Comparison of ENCODE assay signal across 8 cellular contexts in genomic region chr16:69179255-69180010, GRCh38. TPM values are rescaled to one million over a fixed set of nuclear protein-coding genes. Genes with fewer than 3 reads are reported as not detected.
DNase-seq lines count a peak whose midpoint lies in the region; ATAC-seq, FAIRE-seq and TF ChIP-seq lines count a peak whose summit lies in the region.

No MANE protein-coding gene starts in this region.

- peaks cover 6 to 9% of the 10 kb centered on the region in 2 donors for H3K4me1 Mint-ChIP-seq in stimulated activated naive B cell treated with anti-CD40 and anti-IgM and Interleukin-4, amounts not matched to agents 10 μg/mL and 1 μg/mL and 100 μg/mL, for 72 hours

- intact Hi-C loops in psoas muscle (cut with DNase I): loop anchor here in 1 of 2 donors (10.0 kb wide), 1 partner anchor 95 kb away; no protein-coding TSS in a partner anchor

- no peaks in the 10 kb centered on the region for H3K9me3 Mint-ChIP-seq in stimulated activated naive B cell treated with anti-CD40 and anti-IgM and Interleukin-4, amounts not matched to agents 10 μg/mL and 1 μg/mL and 100 μg/mL, for 72 hours

- 14 to 17% (median 17%) methylated on average over 7 of the region's 7 CpGs for WGBS in psoas muscle, 3 donors

- no peaks in the 10 kb centered on the region for H3K27me3 Mint-ChIP-seq in stimulated activated naive B cell treated with anti-CD40 and anti-IgM and Interleukin-4, amounts not matched to agents 10 μg/mL and 1 μg/mL and 100 μg/mL, for 72 hours

- H3K4me3 Mint-ChIP-seq in stimulated activated naive B cell treated with anti-CD40 and anti-IgM and Interleukin-4, amounts not matched to agents 10 μg/mL and 1 μg/mL and 100 μg/mL, for 72 hours: no peak overlapping the region

- no peak overlapping the region for H3K4me3 ChIP-seq in psoas muscle

- H3K4me1 ChIP-seq in psoas muscle: peaks cover 20% of the 10 kb centered on the region

- peaks cover 26 to 47% of the 10 kb centered on the region in 2 donors for H3K36me3 Mint-ChIP-seq in stimulated activated naive B cell treated with anti-CD40 and anti-IgM and Interleukin-4, amounts not matched to agents 10 μg/mL and 1 μg/mL and 100 μg/mL, for 72 hours

- TF ChIP-seq POLR2A in GM12891 (IDR thresholded peaks at IDR 0.05; ENCODE audit: low read depth, low read length): no peak

- H3K27ac ChIP-seq in psoas muscle: peak overlapping the region; percentile 56

- H3K27ac Mint-ChIP-seq in stimulated activated naive B cell treated with anti-CD40 and anti-IgM and Interleukin-4, amounts not matched to agents 10 μg/mL and 1 μg/mL and 100 μg/mL, for 72 hours: no peak overlapping the region

- DNase-seq in Daoy (ENCODE audit: low read depth) (peak; percentile 38), OCI-M1 (lab: John Stamatoyannopoulos, UW) (peak; percentile 18), fibroblast of peridontal ligament (ENCODE audit: extremely low read depth) (peak; percentile 98), psoas muscle (peak; percentile 73 to 75), GM12891 (ENCODE audit: insufficient read length, low spot score) (no peak), NCI-H1048 (lab: John Stamatoyannopoulos, UW) (no peak)
- no peak for DNase-seq in stimulated activated naive B cell treated with anti-CD40 and anti-IgM and Interleukin-4, amounts not matched to agents 10 μg/mL and 1 μg/mL and 100 μg/mL, for 72 hours

- no peaks in the 10 kb centered on the region for H3K9me3 ChIP-seq in psoas muscle

- no peak for FAIRE-seq in GM12891 (lab: Jason Lieb, UNC)

- peak; percentile 67 to 90 (median 84) for ATAC-seq in psoas muscle
- ATAC-seq in GM21529 (IDR thresholded peaks at IDR 0.05; ENCODE audit: unreplicated experiment): no peak
- no peak for ATAC-seq in stimulated activated naive B cell treated with anti-CD40 and anti-IgM and Interleukin-4, amounts not matched to agents 10 μg/mL and 1 μg/mL and 100 μg/mL, for 72 hours (replicated peaks)

- H3K27me3 ChIP-seq in psoas muscle (ENCODE audit: insufficient read depth in 3 of 3, low read length in 2 of 3): no peaks in the 10 kb centered on the region

- no peak for TF ChIP-seq CTCF in psoas muscle (IDR thresholded peaks at IDR 0.05)

- H3K36me3 ChIP-seq in psoas muscle (ENCODE audit: insufficient read depth in 1 of 2, low read depth in 1 of 2): no peaks in the 10 kb centered on the region

TF ChIP-seq in GM12891, 5 proteins besides CTCF, POLR2A, EP300 and RAD21:
- TF ChIP-seq TAF1 (IDR thresholded peaks at IDR 0.05; ENCODE audit: low read depth, low read length): no peak
- no peak for TF ChIP-seq SPI1 (IDR thresholded peaks at IDR 0.05; ENCODE audit: low read depth, low read length)
- no peak for TF ChIP-seq POLR2AphosphoS5 (IDR thresholded peaks at IDR 0.05; ENCODE audit: low read depth, low read length)
- no peak for TF ChIP-seq PAX5 (IDR thresholded peaks at IDR 0.05; ENCODE audit: insufficient read depth, low read length, severe bottlenecking)
- no peak for TF ChIP-seq POU2F2 (IDR thresholded peaks at IDR 0.05; ENCODE audit: low read depth, low read length)

RNA-seq across cellular contexts. Expression of gene SNTB2, which starts 7.5 kb away (rescaled TPM):
- 5.6 and 6.8 TPM in 2 replicates for total RNA-seq in Daoy (2014; rRNA removed; shearing (Covaris generic))
- total RNA-seq in psoas muscle: 10 to 100 TPM; 12.6 to 19.4 (median 14.7) TPM
- polyA plus RNA-seq in psoas muscle: 1 to 10 TPM; 2.7 to 8.4 (median 6.5) TPM
- 2.1 TPM for polyA plus RNA-seq in GM12891 (2012; ENCODE audit: low read depth, missing spikeins)

RNA-seq across cellular contexts. Expression of gene UTP4, which starts 47.0 kb away (rescaled TPM):
- 24.3 and 47.0 TPM in 2 replicates for total RNA-seq in Daoy (2014; rRNA removed; shearing (Covaris generic))
- total RNA-seq in psoas muscle: 10 to 100 TPM; 38.8 to 85.3 (median 73.1) TPM
- polyA plus RNA-seq in psoas muscle: 100 to 1,000 TPM in 1 of 3 donors, 10 to 100 TPM in 2; 64.9 to 107 (median 75.8) TPM
- 52.6 TPM for polyA plus RNA-seq in GM12891 (2012; ENCODE audit: low read depth, missing spikeins)

RNA-seq across cellular contexts. Expression of gene CHTF8, which starts 47.0 kb away (rescaled TPM):
- 32.7 and 46.9 TPM in 2 replicates for total RNA-seq in Daoy (2014; rRNA removed; shearing (Covaris generic))
- total RNA-seq in psoas muscle: 10 to 100 TPM; 26.2 to 69.1 (median 49.9) TPM
- 10 to 100 TPM; 28.3 to 63.6 (median 46.7) TPM for polyA plus RNA-seq in psoas muscle
- polyA plus RNA-seq in GM12891 (2012; ENCODE audit: low read depth, missing spikeins): 83.6 TPM

Comparison
In these comparisons a context has a peak if more than half of its experiments do, and no peak if none do; other contexts are left out.
1. DNase-seq: peak in Daoy (single experiment), OCI-M1 (single experiment), fibroblast of peridontal ligament (single experiment) and psoas muscle (2 of 2); none in GM12891 (single experiment), NCI-H1048 (single experiment) and stimulated activated naive B cell treated with anti-CD40 and anti-IgM and Interleukin-4, amounts not matched to agents 10 μg/mL and 1 μg/mL and 100 μg/mL, for 72 hours (single experiment).
2. ATAC-seq: peak in psoas muscle (4 of 4); none in GM21529 (single experiment) and stimulated activated naive B cell treated with anti-CD40 and anti-IgM and Interleukin-4, amounts not matched to agents 10 μg/mL and 1 μg/mL and 100 μg/mL, for 72 hours (0 of 2).